In the genomic region with DNA sequence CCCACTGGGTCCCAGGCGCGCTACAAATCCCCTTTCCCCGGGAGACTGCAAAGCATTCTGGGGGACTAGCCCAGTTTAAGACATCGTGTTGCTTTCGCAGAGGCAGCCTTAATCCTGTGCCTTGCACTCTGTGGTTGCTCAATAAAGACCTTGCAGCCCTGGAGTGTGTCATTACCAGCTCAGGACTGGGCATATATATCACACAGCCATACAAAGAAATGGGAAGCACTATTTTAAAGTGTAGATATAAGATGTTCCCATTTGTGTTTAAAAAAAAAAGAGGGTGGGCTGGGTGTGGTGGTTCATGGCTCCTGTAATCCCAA, we compare ENCODE assay signal across 23 cellular contexts. TPM values are rescaled to one million over a fixed set of nuclear protein-coding genes. Genes with fewer than 3 reads are reported as not detected.
"Had no signal": no experiment of that assay in that cellular context is flagged by ENCODE, and none has a peak within 500 bp of the region (broad histone marks: within the 10 kb centered on the region; RNA-seq: fewer than 3 reads in every experiment).

No MANE protein-coding gene starts in this region.

- ATAC-seq: heart left ventricle, left ventricle myocardium superior, psoas muscle, right lobe of liver had no signal

- H3K27ac ChIP-seq: colonic mucosa, psoas muscle, right lobe of liver, spleen, stomach, thoracic aorta had no signal

- DNase-seq: colonic mucosa; dermis blood vessel endothelial cell; erythroblast; foreskin melanocyte; hypothalamus; left ventricle myocardium superior; mesendoderm; naive B cell; retina; spleen; stimulated activated CD4-positive, alpha-beta T cell treated with anti-CD3 and anti-CD28 coated beads, Interleukin-2, amount 100 ng/mL, for 24 hours; stimulated activated CD4-positive, alpha-beta T cell treated with anti-CD3 and anti-CD28 coated beads, Interleukin-4, amount 100 ng/mL, for 4 hours; stimulated activated naive CD4-positive, alpha-beta T cell; stomach; substantia nigra; trophoblast cell had no signal

- H3K27me3 ChIP-seq: colonic mucosa, heart left ventricle, right lobe of liver, spleen, stomach had no signal

- H3K9me3 ChIP-seq: colonic mucosa, heart left ventricle, psoas muscle, right lobe of liver, spleen, stomach, thoracic aorta had no signal

- H3K4me1 ChIP-seq: colonic mucosa had no signal

- H3K4me3 ChIP-seq: colonic mucosa, heart left ventricle, lung, psoas muscle, right lobe of liver, spleen, stomach, thoracic aorta had no signal

RNA-seq across cellular contexts. Expression of a gene that starts 32.1 kb away (rescaled TPM):
- total RNA-seq: endothelial cell of umbilical vein, glomerular endothelial cell, left ventricle myocardium superior, spleen had no signal
- polyA plus RNA-seq: endothelial cell of umbilical vein had no signal
